ENCODE assay signal across 1 cellular context in genomic region chr15:63971427-63971805, GRCh38.
TF ChIP-seq lines count a peak whose summit lies in the region.

No MANE protein-coding gene starts in this region.

TF ChIP-seq in IMR-90, 13 proteins besides CTCF, POLR2A, EP300 and RAD21 (continued from another document):
- TF ChIP-seq MAFK (IDR thresholded peaks at IDR 0.05; ENCODE audit: low read depth, low read length) (no peak), SMC3 (IDR thresholded peaks at IDR 0.05; ENCODE audit: low read depth, low read length) (no peak), USF2 (IDR thresholded peaks at IDR 0.05; ENCODE audit: low read depth, low read length) (no peak), FOS (IDR thresholded peaks at IDR 0.05; ENCODE audit: low read depth, low read length) (no peak)
